In genomic region chr17:75639771-75640555, GRCh38 we compare ENCODE assay signal across 16 cellular contexts. TPM values are rescaled to one million over a fixed set of nuclear protein-coding genes. Genes with fewer than 3 reads are reported as not detected.
A peak's percentile ranks its signal among the peaks of the same experiment; 100 is the strongest.
DNase-seq lines count a peak whose midpoint lies in the region; ATAC-seq, FAIRE-seq and TF ChIP-seq lines count a peak whose summit lies in the region.
"Had no signal": no experiment of that assay in that cellular context is flagged by ENCODE, and none has a peak within 500 bp of the region (broad histone marks: within the 10 kb centered on the region; RNA-seq: fewer than 3 reads in every experiment).

No MANE protein-coding gene starts in this region.

- no peak overlapping the region for H3K4me3 ChIP-seq in PC-9
- no peak overlapping the region for H3K4me3 ChIP-seq in thymus (ENCODE audit: low read length)
- H3K4me3 ChIP-seq: adrenal gland, GM23248, psoas muscle had no signal

- ATAC-seq in activated CD4-positive, alpha-beta T cell treated with anti-CD3 and anti-CD28 coated beads for 36 hours: no peak
- ATAC-seq: HepG2, psoas muscle had no signal

- H3K27me3 ChIP-seq in PC-9 (ENCODE audit: insufficient read depth, low read depth): no peaks in the 10 kb centered on the region
- no peaks in the 10 kb centered on the region for H3K27me3 ChIP-seq in thymus (ENCODE audit: control insufficient read depth, insufficient read depth)
- H3K27me3 ChIP-seq: adrenal gland had no signal

- no peak for FAIRE-seq in GM12891 (lab: Jason Lieb, UNC)
- FAIRE-seq: GM18507, HepG2 had no signal

- WGBS in thymus: 93% methylated on average over 30 of the region's 30 CpGs

- no peak overlapping the region for H2AFZ ChIP-seq in PC-9
- H2AFZ ChIP-seq: GM23248 had no signal

- intact Hi-C loops in PC-9 (cut with micrococcal nuclease; ENCODE audit: unreplicated experiment): no loop called here
- intact Hi-C loops in activated CD4-positive, alpha-beta T cell treated with anti-CD3 and anti-CD28 coated beads for 36 hours (cut with DNase I, micrococcal nuclease): no loop called here

- no peaks in the 10 kb centered on the region for H3K36me3 ChIP-seq in PC-9 (ENCODE audit: low read depth)
- peaks cover 28% of the 10 kb centered on the region for H3K36me3 ChIP-seq in thymus (ENCODE audit: control insufficient read depth, insufficient read depth)
- H3K36me3 ChIP-seq: adrenal gland had no signal

- 0 out of 2 replicates have a peak, but pooled peaks cover 5% of the 10 kb centered on the region for H3K79me2 ChIP-seq in PC-9 (ENCODE audit: low read depth)

- TF ChIP-seq CTCF in PC-9 (conservative IDR thresholded peaks at IDR 0.05): peak; percentile 56

- peaks cover 2% of the 10 kb centered on the region for H3K36me3 Mint-ChIP-seq in activated CD4-positive, alpha-beta T cell treated with anti-CD3 and anti-CD28 coated beads for 36 hours (ENCODE audit: low read depth)

- H3K27ac ChIP-seq in PC-9 (no peak overlapping the region), thymus (ENCODE audit: low read depth) (peak overlapping the region; percentile 18)
- H3K27ac ChIP-seq: adrenal gland, GM23248, psoas muscle had no signal

- no peak overlapping the region for H3K4me3 Mint-ChIP-seq in activated CD4-positive, alpha-beta T cell treated with anti-CD3 and anti-CD28 coated beads for 36 hours

- no peaks in the 10 kb centered on the region for H3K9me3 ChIP-seq in PC-9 (ENCODE audit: insufficient read depth, low read depth)
- no peaks in the 10 kb centered on the region for H3K9me3 ChIP-seq in thymus (ENCODE audit: control insufficient read depth)
- H3K9me3 ChIP-seq: adrenal gland, psoas muscle had no signal

- DNase-seq in GM12891 (ENCODE audit: insufficient read length, low spot score) (peak; percentile 7), PC-9 (peak; percentile 76 to 83), left kidney (ENCODE audit: low read depth, low spot score) (peak; percentile 78), UCSD-AML1 (lab: John Stamatoyannopoulos, UW; ENCODE audit: unreplicated experiment) (no peak)
- no peak for DNase-seq in stimulated activated naive CD4-positive, alpha-beta T cell treated with Interleukin-2 at 50 U/mL for 16 hours (lab: John Stamatoyannopoulos, UW)
- DNase-seq in activated CD4-positive, alpha-beta T cell treated with anti-CD3 and anti-CD28 coated beads for 36 hours: no peak
- DNase-seq in activated effector memory CD4-positive, alpha-beta T cell treated with anti-CD3 and anti-CD28 coated beads, Interleukin-2, amount 50 U/mL, for 16 hours: no peak
- DNase-seq: adrenal gland; cortex of kidney; GDM1; GM23248; stimulated activated CD8-positive, alpha-beta memory T cell treated with anti-CD3 and anti-CD28 coated beads, Interleukin-4, amount 100 ng/mL, for 48 hours had no signal

- H3K4me1 ChIP-seq in PC-9 (replicated peaks; ENCODE audit: insufficient read depth) (peaks cover 44% of the 10 kb centered on the region), thymus (ENCODE audit: control insufficient read depth, insufficient read depth, low read length) (no peaks in the 10 kb centered on the region)
- H3K4me1 ChIP-seq: adrenal gland had no signal

- no peak for TF ChIP-seq POLR2A in GM12891 (IDR thresholded peaks at IDR 0.05; ENCODE audit: low read depth, low read length)

- H3K4me2 ChIP-seq in PC-9: peak overlapping the region; percentile 66

- H3K27ac Mint-ChIP-seq in activated CD4-positive, alpha-beta T cell treated with anti-CD3 and anti-CD28 coated beads for 36 hours: no peak overlapping the region

- peaks cover 18% of the 10 kb centered on the region for H3F3A ChIP-seq in PC-9 (ENCODE audit: insufficient read depth, low read depth)

- H3K4me1 Mint-ChIP-seq in activated CD4-positive, alpha-beta T cell treated with anti-CD3 and anti-CD28 coated beads for 36 hours: no peaks in the 10 kb centered on the region

- POLR2A ChIA-PET in PC-9 (lab: Charles Lee; ENCODE audit: unreplicated experiment): interaction anchor here (0.5 to 0.6 kb wide), 2 partner anchors 222 to 643 kb away, joined by 3 to 4 read pairs; no protein-coding TSS in a partner anchor
- POLR2A ChIA-PET in activated CD4-positive, alpha-beta T cell treated with anti-CD3 and anti-CD28 coated beads for 36 hours (lab: Charles Lee): no interaction called here

- CTCF ChIA-PET in PC-9 (lab: Charles Lee): interaction anchor here (0.8 kb wide), 1 partner anchor 39 kb away, joined by 4 read pairs; no protein-coding TSS in a partner anchor
- CTCF ChIA-PET in activated CD4-positive, alpha-beta T cell treated with anti-CD3 and anti-CD28 coated beads for 36 hours (lab: Charles Lee): interaction anchor here (0.6 kb wide), 1 partner anchor 108 kb away, joined by 3 read pairs; no protein-coding TSS in a partner anchor

- no peaks in the 10 kb centered on the region for H4K20me1 ChIP-seq in PC-9 (ENCODE audit: insufficient read depth)

- no peaks in the 10 kb centered on the region for H3K9me2 ChIP-seq in PC-9 (ENCODE audit: insufficient read depth)

- no peaks in the 10 kb centered on the region for H3K27me3 Mint-ChIP-seq in activated CD4-positive, alpha-beta T cell treated with anti-CD3 and anti-CD28 coated beads for 36 hours

- no TSS peak for BruUV-seq in PC-9 (replicated peaks; lab: Mats Ljungman, UMichigan)

- H3K9me3 Mint-ChIP-seq in activated CD4-positive, alpha-beta T cell treated with anti-CD3 and anti-CD28 coated beads for 36 hours (ENCODE audit: low read depth): no peaks in the 10 kb centered on the region

TF ChIP-seq in GM12891, 5 proteins besides CTCF, POLR2A, EP300 and RAD21:
- no peak for TF ChIP-seq POLR2AphosphoS5 (IDR thresholded peaks at IDR 0.05; ENCODE audit: low read depth, low read length)
- no peak for TF ChIP-seq PAX5 (IDR thresholded peaks at IDR 0.05; ENCODE audit: insufficient read depth, low read length, severe bottlenecking)
- TF ChIP-seq TAF1 (IDR thresholded peaks at IDR 0.05; ENCODE audit: low read depth, low read length): no peak
- no peak for TF ChIP-seq POU2F2 (IDR thresholded peaks at IDR 0.05; ENCODE audit: low read depth, low read length)
- TF ChIP-seq SPI1 (IDR thresholded peaks at IDR 0.05; ENCODE audit: low read depth, low read length): no peak

RNA-seq across cellular contexts. Expression of gene SMIM5, which starts 6.7 kb away (rescaled TPM):
- 0.15 TPM for polyA plus RNA-seq in GM12891 (2012; ENCODE audit: low read depth, missing spikeins)
- total RNA-seq in PC-9 (2021): 0.31 and 0.40 TPM in 2 replicates
- polyA plus RNA-seq in thymus: 7.3 TPM
- under 1 TPM; 0.12 to 0.14 TPM for total RNA-seq in activated CD4-positive, alpha-beta T cell treated with anti-CD3 and anti-CD28 coated beads for 36 hours
- total RNA-seq: GM23248, HepG2 had no signal
- polyA plus RNA-seq: HepG2 had no signal

RNA-seq across cellular contexts. Expression of gene RECQL5, which starts 27.0 kb away (rescaled TPM):
- 20.1 TPM for polyA plus RNA-seq in GM12891 (2012; ENCODE audit: low read depth, missing spikeins)
- 41.0 and 44.2 TPM in 2 replicates for total RNA-seq in PC-9 (2021)
- polyA plus RNA-seq in thymus: 51.8 TPM
- total RNA-seq in activated CD4-positive, alpha-beta T cell treated with anti-CD3 and anti-CD28 coated beads for 36 hours: 10 to 100 TPM; 36.4 to 40.5 TPM

RNA-seq across cellular contexts. Expression of gene SAP30BP, which starts 27.2 kb away (rescaled TPM):
- 58.8 TPM for polyA plus RNA-seq in GM12891 (2012; ENCODE audit: low read depth, missing spikeins)
- 79.5 and 80.3 TPM in 2 replicates for total RNA-seq in PC-9 (2021)
- 72.4 TPM for polyA plus RNA-seq in thymus
- 10 to 100 TPM; 87.8 to 100.0 TPM for total RNA-seq in activated CD4-positive, alpha-beta T cell treated with anti-CD3 and anti-CD28 coated beads for 36 hours

RNA-seq across cellular contexts. Expression of gene MYO15B, which starts 52.4 kb away (rescaled TPM):
- 9.5 TPM for polyA plus RNA-seq in GM12891 (2012; ENCODE audit: low read depth, missing spikeins)
- 53.5 and 79.7 TPM in 2 replicates for total RNA-seq in PC-9 (2021)
- 448 TPM for polyA plus RNA-seq in thymus
- total RNA-seq in activated CD4-positive, alpha-beta T cell treated with anti-CD3 and anti-CD28 coated beads for 36 hours: 10 to 100 TPM; 20.8 to 22.4 TPM

Comparison
In these comparisons a context has a peak if more than half of its experiments do, and no peak if none do; other contexts are left out.
1. DNase-seq: peak in GM12891 (single experiment), PC-9 (2 of 2) and left kidney (single experiment); none in stimulated activated naive CD4-positive, alpha-beta T cell treated with Interleukin-2 at 50 U/mL for 16 hours (single experiment), UCSD-AML1 (single experiment), activated CD4-positive, alpha-beta T cell treated with anti-CD3 and anti-CD28 coated beads for 36 hours (single experiment) and activated effector memory CD4-positive, alpha-beta T cell treated with anti-CD3 and anti-CD28 coated beads, Interleukin-2, amount 50 U/mL, for 16 hours (single experiment).